2 cellular contexts compared by ENCODE assay signal in genomic region chr10:60753152-60753551, GRCh38.
TF ChIP-seq lines count a peak whose summit lies in the region.

No MANE protein-coding gene starts in this region.

TF ChIP-seq in A549, 52 proteins besides CTCF, POLR2A, EP300 and RAD21:
- TF ChIP-seq ZFP36 (IDR thresholded peaks at IDR 0.05; ENCODE audit: borderline replicate concordance, partially characterized antibody) (peak; percentile 34), MAZ (IDR thresholded peaks at IDR 0.05; ENCODE audit: borderline replicate concordance, low read depth, low read length) (no peak)

TF ChIP-seq in H1, 55 proteins besides CTCF, POLR2A, EP300 and RAD21 (continued from another document):
- TF ChIP-seq CTBP2 (IDR thresholded peaks at IDR 0.05; ENCODE audit: borderline replicate concordance, insufficient read depth, insufficient read length, low read length): no peak
- no peak for TF ChIP-seq SRF (IDR thresholded peaks at IDR 0.05; ENCODE audit: low read depth, low read length)
TF ChIP-seq in H1: peak in this region for 0.
